In genomic region chr17:50842506-50843149, GRCh38 we compare ENCODE assay signal across 1 cellular context.
TF ChIP-seq lines count a peak whose summit lies in the region.

No MANE protein-coding gene starts in this region.

TF ChIP-seq in GM23338, 12 proteins besides CTCF, POLR2A, EP300 and RAD21:
- TF ChIP-seq STAT1 (IDR thresholded peaks at IDR 0.05; ENCODE audit: unreplicated experiment), result no peak
- TF ChIP-seq ZNF114 (CRISPR knock-in tag; IDR thresholded peaks at IDR 0.05), result no peak
